In the genomic region with DNA sequence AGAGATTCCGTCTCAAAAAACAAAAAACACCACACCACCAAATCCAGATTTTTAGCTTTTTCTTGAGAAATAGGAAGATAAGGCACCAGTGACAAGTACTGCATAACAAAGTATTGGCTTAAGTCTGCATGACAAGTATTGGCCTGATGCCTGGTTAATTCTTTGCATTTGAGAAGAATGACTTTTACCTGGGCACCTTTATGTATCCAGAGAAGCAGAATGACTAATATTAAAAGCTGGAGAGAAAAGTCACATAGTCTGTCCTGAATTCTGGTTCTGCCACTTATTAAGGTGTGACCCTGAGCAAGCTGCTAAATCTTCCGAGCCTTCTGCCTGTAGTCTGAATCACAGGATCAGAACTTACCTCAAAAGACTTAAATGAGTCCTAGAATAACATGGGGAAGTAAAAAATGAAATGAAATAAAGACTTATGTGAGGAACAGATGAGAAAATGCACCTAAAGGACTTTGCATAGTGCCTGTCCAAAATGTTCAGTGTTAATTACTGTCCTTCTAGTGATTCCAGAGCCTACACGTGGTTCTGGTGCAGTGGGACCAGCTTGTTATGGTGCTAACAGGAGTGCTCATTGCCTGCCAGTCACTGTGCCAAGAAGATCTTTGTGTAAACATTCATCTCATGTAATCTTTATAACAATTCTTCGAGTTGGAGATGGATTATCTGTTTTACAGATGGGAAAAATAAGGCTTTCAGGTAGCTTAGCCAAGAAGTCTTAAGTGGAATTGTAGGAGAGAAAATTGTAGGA, we compare ENCODE assay signal across 16 cellular contexts. TPM values are rescaled to one million over a fixed set of nuclear protein-coding genes. Genes with fewer than 3 reads are reported as not detected.
DNase-seq lines count a peak whose midpoint lies in the region.
"Had no signal": no experiment of that assay in that cellular context is flagged by ENCODE, and none has a peak within 500 bp of the region (broad histone marks: within the 10 kb centered on the region; RNA-seq: fewer than 3 reads in every experiment).

No MANE protein-coding gene starts in this region.

- DNase-seq in OCI-M1 (lab: John Stamatoyannopoulos, UW) = peak; percentile 3
- DNase-seq in astrocyte of the hippocampus (ENCODE audit: low read depth, low spot score) = peak; percentile 3
- DNase-seq in iris pigment epithelial cell (ENCODE audit: low read depth) = peak; percentile 15
- peak; percentile 48 for DNase-seq in renal cortical epithelial cell (ENCODE audit: low read depth)
- DNase-seq in RPMI8226 = no peak
- no peak for DNase-seq in NCI-H1105 treated with DMSO at 0.1 percent for 48 hours (lab: John Stamatoyannopoulos, UW)
- DNase-seq in activated CD4-positive, alpha-beta T cell treated with anti-CD3 and anti-CD28 coated beads for 4 hours = no peak
- DNase-seq: activated CD4-positive, alpha-beta T cell treated with anti-CD3 and anti-CD28 coated beads for 36 hours; activated naive CD8-positive, alpha-beta T cell treated with anti-CD3 and anti-CD28 coated beads, Interleukin-2, amount 10 ng/mL, durations not matched to agents 7 days and 5 days; dorsolateral prefrontal cortex; H9; NCI-H1417 treated with DMSO at 0.1 percent for 48 hours; NCI-H2171; NCI-H69; stimulated activated CD4-positive, alpha-beta T cell treated with anti-CD3 and anti-CD28 coated beads, Interleukin-2, amount 100 ng/mL, for 48 hours; upper lobe of left lung had no signal

RNA-seq across cellular contexts. Expression of a gene that starts 31.6 kb away (rescaled TPM):
- total RNA-seq in renal cortical epithelial cell = 317 and 424 TPM in 2 replicates

RNA-seq across cellular contexts. Expression of a gene that starts 36.8 kb away (rescaled TPM):
- 8.5 and 10.4 TPM in 2 replicates for total RNA-seq in renal cortical epithelial cell

RNA-seq across cellular contexts. Expression of a gene that starts 36.9 kb away (rescaled TPM):
- total RNA-seq in renal cortical epithelial cell = 1,427 and 3,900 TPM in 2 replicates

Comparison
In these comparisons a context has a peak if more than half of its experiments do, and no peak if none do; other contexts are left out.
1. DNase-seq: peak in OCI-M1 (single experiment), astrocyte of the hippocampus (single experiment), iris pigment epithelial cell (single experiment) and renal cortical epithelial cell (single experiment); none in RPMI8226 (single experiment), NCI-H1105 treated with DMSO at 0.1 percent for 48 hours (single experiment) and activated CD4-positive, alpha-beta T cell treated with anti-CD3 and anti-CD28 coated beads for 4 hours (0 of 2).